Comparison of ENCODE assay signal across 2 cellular contexts in genomic region chr5:157203417-157203816, GRCh38.
TF ChIP-seq lines count a peak whose summit lies in the region.

No MANE protein-coding gene starts in this region.

TF ChIP-seq in GM23338, 12 proteins besides CTCF, POLR2A, EP300 and RAD21:
- TF ChIP-seq ETS1 (IDR thresholded peaks at IDR 0.05) (no peak), REST (IDR thresholded peaks at IDR 0.05; ENCODE audit: unreplicated experiment) (no peak), ZNF462 (CRISPR knock-in tag; IDR thresholded peaks at IDR 0.05) (no peak), NANOG (IDR thresholded peaks at IDR 0.05; ENCODE audit: borderline replicate concordance) (no peak), ZNF114 (CRISPR knock-in tag; IDR thresholded peaks at IDR 0.05) (no peak), ZNF331 (CRISPR knock-in tag; IDR thresholded peaks at IDR 0.05; ENCODE audit: low read depth) (no peak), STAT1 (IDR thresholded peaks at IDR 0.05; ENCODE audit: unreplicated experiment) (no peak), CREB1 (CRISPR knock-in tag; IDR thresholded peaks at IDR 0.05; ENCODE audit: low read depth) (no peak), POLR2AphosphoS5 (IDR thresholded peaks at IDR 0.05; ENCODE audit: low read depth) (no peak), EZH2 (IDR thresholded peaks at IDR 0.05; ENCODE audit: low read depth, unreplicated experiment) (no peak), EZH2phosphoT487 (IDR thresholded peaks at IDR 0.05; ENCODE audit: unreplicated experiment) (no peak), JUNB (IDR thresholded peaks at IDR 0.05; ENCODE audit: unreplicated experiment) (no peak)

TF ChIP-seq in SK-N-SH, 30 proteins besides CTCF, POLR2A, EP300 and RAD21:
- TF ChIP-seq RCOR1 (IDR thresholded peaks at IDR 0.05; ENCODE audit: low read length) = no peak
